ENCODE assay signal across 30 cellular contexts in the genomic region with DNA sequence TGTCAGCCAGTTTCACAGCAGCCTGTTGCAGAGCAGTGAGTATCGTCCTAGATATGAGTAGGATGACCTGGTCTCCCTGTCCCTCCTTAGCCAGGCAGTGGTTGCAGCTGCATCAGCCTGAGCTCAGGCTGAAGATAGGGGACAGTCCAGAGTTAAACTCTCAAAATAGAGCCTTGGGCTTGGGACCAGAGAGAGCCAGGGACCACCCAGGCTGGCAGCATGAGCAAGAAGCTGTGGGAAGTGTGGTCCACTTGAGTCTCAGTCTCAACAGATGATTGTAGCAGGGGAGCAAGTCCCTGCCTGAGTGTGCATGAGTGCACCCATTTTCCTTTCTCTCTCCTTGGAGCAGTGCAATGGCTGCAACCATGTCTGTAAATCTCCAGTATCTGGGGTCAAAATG. TPM values are rescaled to one million over a fixed set of nuclear protein-coding genes. Genes with fewer than 3 reads are reported as not detected.
"Had no signal": no experiment of that assay in that cellular context is flagged by ENCODE, and none has a peak within 500 bp of the region (broad histone marks: within the 10 kb centered on the region; RNA-seq: fewer than 3 reads in every experiment).

No MANE protein-coding gene starts in this region.

- H3K9me3 ChIP-seq: colonic mucosa, right lobe of liver, upper lobe of right lung, vagina had no signal

- H3K27ac ChIP-seq: colonic mucosa, epithelial cell of prostate, foreskin keratinocyte, gastroesophageal sphincter, heart left ventricle, hepatocyte, left lung, parathyroid adenoma, right lobe of liver, suprapubic skin, transverse colon, upper lobe of right lung, vagina had no signal

- FAIRE-seq: small intestine had no signal

- H3K4me3 ChIP-seq: colonic mucosa, gastroesophageal sphincter, heart left ventricle, hepatocyte, left lung, right lobe of liver, suprapubic skin, transverse colon, upper lobe of right lung, vagina had no signal

- DNase-seq: colonic mucosa; effector CD8-positive, alpha-beta T cell; endodermal cell; foreskin keratinocyte; heart left ventricle; left cardiac atrium; left lung; mesendoderm; midbrain; naive thymus-derived CD4-positive, alpha-beta T cell; occipital lobe; right lobe of liver; small intestine; stimulated activated CD4-positive, alpha-beta T cell treated with anti-CD3 and anti-CD28 coated beads, Interleukin-12 subunit alpha, Interleukin-12 subunit beta, amount 100 ng/mL, for 4 hours; stimulated activated CD4-positive, alpha-beta T cell treated with anti-CD3 and anti-CD28 coated beads, Interleukin-1b, Interleukin-23, amount 100 ng/mL, for 48 hours; stimulated activated CD4-positive, alpha-beta T cell treated with anti-CD3 and anti-CD28 coated beads, Interleukin-4, amount 100 ng/mL, for 1 hour; stimulated activated CD8-positive, alpha-beta memory T cell treated with anti-CD3 and anti-CD28 coated beads, Interleukin-4, amount 100 ng/mL, for 48 hours; stimulated activated naive CD4-positive, alpha-beta T cell; stimulated activated naive CD8-positive, alpha-beta T cell treated with anti-CD3 and anti-CD28 coated beads, Interleukin-15, amount 100 ng/mL, for 72 hours; transverse colon; upper lobe of right lung had no signal

- H2AFZ ChIP-seq: hepatocyte, parathyroid adenoma had no signal

- H3K27me3 ChIP-seq: colonic mucosa, foreskin keratinocyte, gastroesophageal sphincter, heart left ventricle, hepatocyte, left lung, right lobe of liver, suprapubic skin, transverse colon, upper lobe of right lung, vagina had no signal

- H3K4me2 ChIP-seq: hepatocyte had no signal

- H3K9ac ChIP-seq: parathyroid adenoma had no signal

- H3K4me1 ChIP-seq: colonic mucosa, gastroesophageal sphincter, heart left ventricle, left lung, parathyroid adenoma, right lobe of liver, suprapubic skin, transverse colon, upper lobe of right lung, vagina had no signal

- H3K36me3 ChIP-seq: colonic mucosa, gastroesophageal sphincter, heart left ventricle, left lung, right lobe of liver, suprapubic skin, transverse colon, upper lobe of right lung, vagina had no signal

- ATAC-seq: esophagus mucosa; foreskin keratinocyte; gastroesophageal sphincter; heart left ventricle; left cardiac atrium; left lung; naive thymus-derived CD4-positive, alpha-beta T cell; right lobe of liver; stimulated activated naive CD8-positive, alpha-beta T cell treated with anti-CD3 and anti-CD28 coated beads, Interleukin-15, amount 100 ng/mL, for 72 hours; upper lobe of right lung had no signal

RNA-seq across cellular contexts. Expression of gene TACR1, which starts 38.0 kb away (rescaled TPM):
- total RNA-seq: foreskin keratinocyte, kidney epithelial cell, lung microvascular endothelial cell, right lobe of liver had no signal
- polyA plus RNA-seq: foreskin keratinocyte; naive thymus-derived CD4-positive, alpha-beta T cell had no signal
